ENCODE assay signal across 8 cellular contexts in genomic region chr1:59290173-59290954, GRCh38. TPM values are rescaled to one million over a fixed set of nuclear protein-coding genes. Genes with fewer than 3 reads are reported as not detected.
A peak's percentile ranks its signal among the peaks of the same experiment; 100 is the strongest.
DNase-seq lines count a peak whose midpoint lies in the region; ATAC-seq and TF ChIP-seq lines count a peak whose summit lies in the region.

No MANE protein-coding gene starts in this region.

- peak overlapping the region; percentile 13 for H2AFZ ChIP-seq in mammary epithelial cell (ENCODE audit: low read depth, low read length)

- intact Hi-C loops in mammary epithelial cell (cut with micrococcal nuclease): loop anchor here (5.0 to 10.0 kb wide), 4 partner anchors 138 to 464 kb away; no protein-coding TSS in a partner anchor

- WGBS in mammary epithelial cell (ENCODE audit: low coverage, missing lambda C conversion rate): 79% methylated on average over 9 of the region's 9 CpGs

- peak in 1 of 3 donors; percentile 46 for DNase-seq in CD4-positive, CD25-positive, alpha-beta regulatory T cell
- peak; percentile 29 for DNase-seq in NCI-H460 (ENCODE audit: extremely low read depth, low read depth)
- DNase-seq in mammary epithelial cell: peak; percentile 68
- DNase-seq in myocyte (ENCODE audit: low read depth): peak; percentile 64
- DNase-seq in T-helper 2 cell treated with Interferon-gamma antibody and Interleukin-4, amounts not matched to agents 5 μg/mL and 100 μg/mL, for 36 hours (ENCODE audit: low spot score): no peak
- DNase-seq in cerebellar nuclear complex (lab: John Stamatoyannopoulos, UW): no peak

- no peaks in the 10 kb centered on the region for H4K20me1 ChIP-seq in mammary epithelial cell (ENCODE audit: insufficient read depth, low read length)

- in situ Hi-C loops in mammary epithelial cell (cut with MboI; ENCODE audit: low sequenced_read_pairs in 2 of 2): no loop called here

- H3K27me3 ChIP-seq in CD4-positive, CD25-positive, alpha-beta regulatory T cell (ENCODE audit: control insufficient read depth, insufficient read depth, low read length): no peaks in the 10 kb centered on the region
- no peaks in the 10 kb centered on the region for H3K27me3 ChIP-seq in mammary epithelial cell (ENCODE audit: insufficient read depth, low read length)

- H3K4me1 Mint-ChIP-seq in CD4-positive, CD25-positive, alpha-beta regulatory T cell: peaks cover 0 to 7% (median 1%) of the 10 kb centered on the region in 4 donors
- peaks cover 19% of the 10 kb centered on the region for H3K4me1 Mint-ChIP-seq in T-helper 2 cell treated with Interferon-gamma antibody and Interleukin-4, amounts not matched to agents 5 μg/mL and 100 μg/mL, for 36 hours (ENCODE audit: low read depth)

- peaks cover 5% of the 10 kb centered on the region for H3K27me3 Mint-ChIP-seq in CD4-positive, CD25-positive, alpha-beta regulatory T cell
- H3K27me3 Mint-ChIP-seq in T-helper 2 cell treated with Interferon-gamma antibody and Interleukin-4, amounts not matched to agents 5 μg/mL and 100 μg/mL, for 36 hours (ENCODE audit: low read depth): peaks cover 19% of the 10 kb centered on the region

- BruUV-seq in mammary epithelial cell (replicated peaks; lab: Mats Ljungman, UMichigan): no TSS peak

- H3K4me3 Mint-ChIP-seq in CD4-positive, CD25-positive, alpha-beta regulatory T cell: no peak overlapping the region
- H3K4me3 Mint-ChIP-seq in T-helper 2 cell treated with Interferon-gamma antibody and Interleukin-4, amounts not matched to agents 5 μg/mL and 100 μg/mL, for 36 hours: no peak overlapping the region

- CTCF ChIA-PET in mammary epithelial cell (lab: Charles Lee; ENCODE audit: low non-redundant PET): interaction anchor here (0.7 kb wide), 3 partner anchors 207 to 506 kb away, joined by 3 to 7 read pairs (median 4); no protein-coding TSS in a partner anchor

- no peaks in the 10 kb centered on the region for H3K9me3 Mint-ChIP-seq in CD4-positive, CD25-positive, alpha-beta regulatory T cell
- H3K9me3 Mint-ChIP-seq in T-helper 2 cell treated with Interferon-gamma antibody and Interleukin-4, amounts not matched to agents 5 μg/mL and 100 μg/mL, for 36 hours: no peaks in the 10 kb centered on the region

- no peak overlapping the region for H3K4me2 ChIP-seq in mammary epithelial cell (ENCODE audit: insufficient read depth, low read depth, low read length)

- no peaks in the 10 kb centered on the region for H3K4me1 ChIP-seq in CD4-positive, CD25-positive, alpha-beta regulatory T cell (ENCODE audit: control insufficient read depth, insufficient read depth, low read length, poor library complexity, severe bottlenecking)
- peaks cover 3% of the 10 kb centered on the region for H3K4me1 ChIP-seq in mammary epithelial cell (ENCODE audit: insufficient read depth, low read length)

- ATAC-seq in CD4-positive, CD25-positive, alpha-beta regulatory T cell (ENCODE audit: low read depth in 2 of 2): peak; percentile 46 to 59
- ATAC-seq in GM18861 (IDR thresholded peaks at IDR 0.05; ENCODE audit: unreplicated experiment): peak; percentile 68
- ATAC-seq in HG02973 (IDR thresholded peaks at IDR 0.05; ENCODE audit: unreplicated experiment): peak; percentile 73

- no peak overlapping the region for H3K27ac Mint-ChIP-seq in CD4-positive, CD25-positive, alpha-beta regulatory T cell
- no peak overlapping the region for H3K27ac Mint-ChIP-seq in T-helper 2 cell treated with Interferon-gamma antibody and Interleukin-4, amounts not matched to agents 5 μg/mL and 100 μg/mL, for 36 hours

- no peaks in the 10 kb centered on the region for H3K79me2 ChIP-seq in mammary epithelial cell (ENCODE audit: insufficient read depth, low read length)

- no peaks in the 10 kb centered on the region for H3K36me3 ChIP-seq in CD4-positive, CD25-positive, alpha-beta regulatory T cell (ENCODE audit: control insufficient read depth, insufficient read depth, low read length)
- H3K36me3 ChIP-seq in mammary epithelial cell (ENCODE audit: insufficient read depth, low read length): no peaks in the 10 kb centered on the region

- no peak overlapping the region for H3K9ac ChIP-seq in mammary epithelial cell (ENCODE audit: insufficient read depth, low read length)

- H3K27ac ChIP-seq in CD4-positive, CD25-positive, alpha-beta regulatory T cell (ENCODE audit: insufficient read depth, low read length, poor library complexity, severe bottlenecking): no peak overlapping the region
- H3K27ac ChIP-seq in mammary epithelial cell (ENCODE audit: insufficient read depth, low read depth, low read length): no peak overlapping the region

- no peak overlapping the region for H3K4me3 ChIP-seq in CD4-positive, CD25-positive, alpha-beta regulatory T cell (ENCODE audit: low read depth, low read length)
- H3K4me3 ChIP-seq in mammary epithelial cell (replicated peaks in 1 of 3; ENCODE audit: insufficient read depth in 1 of 3, low read depth in 2 of 3, low read length in 3 of 3): no peak overlapping the region

- dilution Hi-C loops in mammary epithelial cell (cut with HindIII; ENCODE audit: low sequenced_read_pairs): no loop called here

- H3K9me3 ChIP-seq in CD4-positive, CD25-positive, alpha-beta regulatory T cell (ENCODE audit: control insufficient read depth in 2 of 2, low read length in 2 of 2): no peaks in the 10 kb centered on the region
- H3K9me3 ChIP-seq in mammary epithelial cell (replicated peaks; ENCODE audit: insufficient read depth, low read length): no peaks in the 10 kb centered on the region

- no peaks in the 10 kb centered on the region for H3K36me3 Mint-ChIP-seq in CD4-positive, CD25-positive, alpha-beta regulatory T cell
- no peaks in the 10 kb centered on the region for H3K36me3 Mint-ChIP-seq in T-helper 2 cell treated with Interferon-gamma antibody and Interleukin-4, amounts not matched to agents 5 μg/mL and 100 μg/mL, for 36 hours (ENCODE audit: low read depth)

- TF ChIP-seq CTCF in mammary epithelial cell (conservative IDR thresholded peaks at IDR 0.05 in 1 of 2, IDR thresholded peaks at IDR 0.05 in 1 of 2; ENCODE audit: extremely low read depth in 1 of 2, insufficient read depth in 1 of 2, low read depth in 1 of 2, low read length in 2 of 2): peak; percentile 48 to 59

RNA-seq across cellular contexts. Expression of gene FGGY, which starts 6.5 kb away (rescaled TPM):
- total RNA-seq in CD4-positive, CD25-positive, alpha-beta regulatory T cell: 7.7 TPM
- polyA plus RNA-seq in CD4-positive, CD25-positive, alpha-beta regulatory T cell: 1 to 10 TPM; 1.9 to 5.9 (median 3.9) TPM
- total RNA-seq in NCI-H460 (2014; rRNA removed; shearing (Covaris generic)): 5.9 and 6.3 TPM in 2 replicates
- 0.71 and 10.1 TPM in 2 replicates for polyA plus RNA-seq in NCI-H460 (2014; cell fraction: nucleus; rRNA removed)
- total RNA-seq in mammary epithelial cell (10 to 100 TPM; 10.3 to 14.7 TPM), myocyte (21.0 and 24.8 TPM in 2 replicates)
- polyA plus RNA-seq in mammary epithelial cell: 8.0 TPM
- polyA minus RNA-seq in mammary epithelial cell: 22.5 TPM
- 24.1 TPM for polyA plus RNA-seq in myocyte (2012)

Comparison
In these comparisons a context has a peak if more than half of its experiments do, and no peak if none do; other contexts are left out.
1. DNase-seq: peak in NCI-H460 (single experiment), mammary epithelial cell (single experiment) and myocyte (single experiment); none in T-helper 2 cell treated with Interferon-gamma antibody and Interleukin-4, amounts not matched to agents 5 μg/mL and 100 μg/mL, for 36 hours (single experiment) and cerebellar nuclear complex (0 of 2).
2. Peak in every context shown above with its lines, with median percentiles within 50 percentile points of each other: ATAC-seq.